Comparison of ENCODE assay signal across 8 cellular contexts in genomic region chr7:55534916-55535636, GRCh38. TPM values are rescaled to one million over a fixed set of nuclear protein-coding genes. Genes with fewer than 3 reads are reported as not detected.
A peak's percentile ranks its signal among the peaks of the same experiment; 100 is the strongest.
DNase-seq lines count a peak whose midpoint lies in the region; ATAC-seq and TF ChIP-seq lines count a peak whose summit lies in the region.

No MANE protein-coding gene starts in this region.

- no peak overlapping the region for H3K4me3 Mint-ChIP-seq in osteocyte (ENCODE audit: unreplicated experiment)

- peaks cover 68% of the 10 kb centered on the region for H3K4me1 Mint-ChIP-seq in osteocyte (ENCODE audit: unreplicated experiment)

- H3K27ac Mint-ChIP-seq in activated naive CD4-positive, alpha-beta T cell treated with anti-CD3 and anti-CD28 coated beads, Interleukin-2, amount 50 U/mL, for 72 hours, result peak overlapping the region; percentile 95 to 100
- H3K27ac Mint-ChIP-seq in osteocyte (ENCODE audit: unreplicated experiment), result peak overlapping the region; percentile 94

- ATAC-seq in HG02571 (IDR thresholded peaks at IDR 0.05; ENCODE audit: unreplicated experiment) (peak; percentile 4), HG03521 (IDR thresholded peaks at IDR 0.05; ENCODE audit: unreplicated experiment) (no peak)
- ATAC-seq in activated naive CD4-positive, alpha-beta T cell treated with anti-CD3 and anti-CD28 coated beads, Interleukin-2, amount 50 U/mL, for 72 hours, result no peak

- no peaks in the 10 kb centered on the region for H3K9me3 Mint-ChIP-seq in activated naive CD4-positive, alpha-beta T cell treated with anti-CD3 and anti-CD28 coated beads, Interleukin-2, amount 50 U/mL, for 72 hours
- no peaks in the 10 kb centered on the region for H3K9me3 Mint-ChIP-seq in osteocyte (ENCODE audit: unreplicated experiment)

- no peaks in the 10 kb centered on the region for H3K27me3 Mint-ChIP-seq in osteocyte (ENCODE audit: unreplicated experiment)

- H3K36me3 Mint-ChIP-seq in activated naive CD4-positive, alpha-beta T cell treated with anti-CD3 and anti-CD28 coated beads, Interleukin-2, amount 50 U/mL, for 72 hours, result peaks cover 6 to 51% of the 10 kb centered on the region in 2 donors
- no peaks in the 10 kb centered on the region for H3K36me3 Mint-ChIP-seq in osteocyte (ENCODE audit: unreplicated experiment)

- DNase-seq in GM12864 (ENCODE audit: low read depth) (no peak), osteocyte (ENCODE audit: extremely low spot score, unreplicated experiment) (no peak), SHP77 treated with DMSO at 0.1 percent for 48 hours (lab: John Stamatoyannopoulos, UW) (no peak), AG08396 (ENCODE audit: low spot score) (no peak)
- no peak for DNase-seq in activated naive CD4-positive, alpha-beta T cell treated with anti-CD3 and anti-CD28 coated beads, Interleukin-2, amount 50 U/mL, for 72 hours (ENCODE audit: low spot score in 2 of 2)
- no peak for DNase-seq in stimulated activated CD4-positive, alpha-beta T cell treated with anti-CD3 and anti-CD28 coated beads, Interleukin-4, amount 100 ng/mL, for 24 hours

- TF ChIP-seq CTCF in GM12864 (IDR thresholded peaks at IDR 0.05; ENCODE audit: low read depth, low read length, missing control alignments) (no peak), osteocyte (IDR thresholded peaks at IDR 0.05) (no peak)

- peak overlapping the region; percentile 77 for H3K4me3 ChIP-seq in GM12864 (ENCODE audit: low read depth, low read length)

RNA-seq across cellular contexts. Expression of gene VOPP1, which starts 37.2 kb away (rescaled TPM):
- 100 to 1,000 TPM in 1 of 2 donors, 10 to 100 TPM in 1; 52.0 to 124 TPM for total RNA-seq in activated naive CD4-positive, alpha-beta T cell treated with anti-CD3 and anti-CD28 coated beads, Interleukin-2, amount 50 U/mL, for 72 hours
- 86.6 and 88.6 TPM in 2 replicates for total RNA-seq in osteocyte
